Comparison of ENCODE assay signal across 9 cellular contexts in genomic region chr15:78765154-78765860, GRCh38. TPM values are rescaled to one million over a fixed set of nuclear protein-coding genes. Genes with fewer than 3 reads are reported as not detected.
DNase-seq lines count a peak whose midpoint lies in the region; ATAC-seq and TF ChIP-seq lines count a peak whose summit lies in the region.
"Not testable (repeated sequence)": the region's sequence is repeated elsewhere in the genome, so short reads cannot be mapped to it uniquely, and the experiment has no call there.
"Had no signal": no experiment of that assay in that cellular context is flagged by ENCODE, and none has a peak within 500 bp of the region (broad histone marks: within the 10 kb centered on the region; RNA-seq: fewer than 3 reads in every experiment).

No MANE protein-coding gene starts in this region.

- in situ Hi-C loops in G401 (cut with HindIII; ENCODE audit: low sequenced_read_pairs), result not testable (repeated sequence)

- not testable (repeated sequence) for H3K36me3 ChIP-seq in uterus

- not testable (repeated sequence) for H3K27me3 ChIP-seq in uterus

- TF ChIP-seq CTCF in RWPE1 (conservative IDR thresholded peaks at IDR 0.05; ENCODE audit: low read depth); uterus (IDR thresholded peaks at IDR 0.05): not testable (repeated sequence)

- DNase-seq in G401 (ENCODE audit: low spot score) (peak; percentile 75), cerebellar cortex (ENCODE audit: low spot score) (peak; percentile 68), cardiac septum (ENCODE audit: low spot score) (peak; percentile 66), left lobe of liver (ENCODE audit: low spot score) (peak; percentile 41), mesenteric fat pad (ENCODE audit: low spot score) (peak; percentile 87), posterior vena cava (ENCODE audit: low spot score) (peak; percentile 55), uterus (peak; percentile 8 to 9)
- not testable (repeated sequence) for DNase-seq in RWPE1 (ENCODE audit: low spot score)

- peak overlapping the region; percentile 61 for H3K27ac ChIP-seq in RWPE1
- H3K27ac ChIP-seq in uterus, result not testable (repeated sequence)

- POLR2A ChIA-PET in RWPE1 (lab: Yijun Ruan, JAX; ENCODE audit: low non-redundant PET), result not testable (repeated sequence)

- intact Hi-C loops in cardiac septum (cut with DNase I); posterior vena cava (cut with DNase I); uterus (cut with DNase I; ENCODE audit: low total_unique reads): not testable (repeated sequence)

- ATAC-seq in left lobe of liver, result not testable (repeated sequence)

- CTCF ChIA-PET in RWPE1 (lab: Yijun Ruan, JAX), result interaction anchor here (0.6 to 0.7 kb wide), 2 partner anchors 14 to 43 kb away, joined by 4 to 6 read pairs; no protein-coding TSS in a partner anchor

- H3K4me3 ChIP-seq in uterus, result not testable (repeated sequence)

- H3K9me3 ChIP-seq in uterus, result not testable (repeated sequence)

- not testable (repeated sequence) for TF ChIP-seq POLR2A in uterus (IDR thresholded peaks at IDR 0.05)

- H3K4me1 ChIP-seq in uterus, result not testable (repeated sequence)

RNA-seq across cellular contexts. Expression of gene ADAMTS7, which starts 46.0 kb away (rescaled TPM):
- total RNA-seq in G401 (2014; rRNA removed; shearing (Covaris generic)), result 6.1 and 8.1 TPM in 2 replicates
- total RNA-seq in cardiac septum (17.8 TPM), left lobe of liver (0.86 TPM), mesenteric fat pad (13.2 TPM), posterior vena cava (1 to 10 TPM; 6.7 to 8.9 TPM), uterus (10 to 100 TPM in 2 of 4 donors, 1 to 10 TPM in 1, under 1 TPM in 1; 0.29 to 21.4 (median 7.5) TPM)
- total RNA-seq: CD4-positive, alpha-beta memory T cell had no signal
